In the genomic region with DNA sequence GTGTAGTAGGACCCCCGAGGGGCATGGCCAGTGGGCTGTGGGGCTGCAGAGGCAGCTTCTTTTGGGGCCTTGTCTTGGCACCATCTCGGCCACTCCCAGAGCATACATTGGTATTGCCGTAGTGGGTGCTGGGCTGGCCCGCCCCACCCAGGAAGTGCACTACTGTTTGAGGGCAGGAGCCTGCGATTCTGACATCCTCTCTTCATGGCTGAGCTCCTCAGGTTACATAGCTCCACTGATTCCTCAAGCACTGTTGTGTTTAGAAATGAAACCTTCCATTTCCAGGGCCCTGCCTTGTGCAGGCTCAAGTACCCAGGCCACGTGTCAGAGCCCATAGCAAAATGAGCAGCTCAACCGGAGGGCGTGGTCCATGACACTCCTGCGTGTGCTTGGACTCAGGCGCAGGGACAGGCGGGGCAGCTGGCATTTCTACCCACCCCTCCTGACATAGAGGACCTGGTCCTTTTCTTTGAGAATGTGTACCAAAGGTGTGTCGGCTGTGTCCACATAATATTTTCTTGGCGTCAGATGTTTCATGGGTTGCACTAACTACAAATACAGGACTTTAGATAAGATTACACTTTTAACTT, we compare ENCODE assay signal across 9 cellular contexts.
DNase-seq lines count a peak whose midpoint lies in the region; ATAC-seq and TF ChIP-seq lines count a peak whose summit lies in the region.
"Had no signal": no experiment of that assay in that cellular context is flagged by ENCODE, and none has a peak within 500 bp of the region (broad histone marks: within the 10 kb centered on the region; RNA-seq: fewer than 3 reads in every experiment).

No MANE protein-coding gene starts in this region.

- TF ChIP-seq CTCF in type B pancreatic cell (conservative IDR thresholded peaks at IDR 0.05) = no peak
- no peak for TF ChIP-seq CTCF in breast epithelium (IDR thresholded peaks at IDR 0.05)

- DNase-seq in Caki2 (ENCODE audit: low read depth) = peak; percentile 64
- DNase-seq in activated CD4-positive, alpha-beta T cell treated with anti-CD3 and anti-CD28 coated beads, Interleukin-2, amount 50 U/mL, for 1 hour = peak; percentile 64
- peak; percentile 60 for DNase-seq in iris pigment epithelial cell (ENCODE audit: low read depth)
- peak; percentile 54 for DNase-seq in type B pancreatic cell (ENCODE audit: extremely low spot score, unreplicated experiment)
- no peak for DNase-seq in breast epithelium (ENCODE audit: low spot score in 2 of 2)
- DNase-seq in pons (ENCODE audit: low spot score) = no peak

- H3K4me1 Mint-ChIP-seq in type B pancreatic cell (ENCODE audit: unreplicated experiment) = peaks cover 25% of the 10 kb centered on the region

- in situ Hi-C loops in Caki2 (cut with HindIII; ENCODE audit: low pct_unique_long_range_greater_than_20kb, low sequenced_read_pairs) = no loop called here

- no peaks in the 10 kb centered on the region for H3K36me3 ChIP-seq in breast epithelium

- peaks cover 5% of the 10 kb centered on the region for H3K36me3 Mint-ChIP-seq in type B pancreatic cell

- peak overlapping the region; percentile 41 for H3K4me3 Mint-ChIP-seq in type B pancreatic cell

- H3K27ac Mint-ChIP-seq in type B pancreatic cell = peak overlapping the region; percentile 85

- H3K9me3 ChIP-seq in breast epithelium = no peaks in the 10 kb centered on the region

- H3K4me1 ChIP-seq in breast epithelium = no peaks in the 10 kb centered on the region

- TF ChIP-seq POLR2A in breast epithelium (IDR thresholded peaks at IDR 0.05) = no peak

- no peak overlapping the region for H3K4me3 ChIP-seq in breast epithelium
- H3K4me3 ChIP-seq: dorsolateral prefrontal cortex had no signal

- no peaks in the 10 kb centered on the region for H3K27me3 Mint-ChIP-seq in type B pancreatic cell

- H3K27me3 ChIP-seq in breast epithelium = no peaks in the 10 kb centered on the region
- H3K27me3 ChIP-seq: dorsolateral prefrontal cortex had no signal

- H3K9me3 Mint-ChIP-seq in type B pancreatic cell = peaks cover 6% of the 10 kb centered on the region

- ATAC-seq in GM19468 (IDR thresholded peaks at IDR 0.05; ENCODE audit: extremely low read depth, unreplicated experiment) (peak; percentile 38), HG03565 (IDR thresholded peaks at IDR 0.05; ENCODE audit: unreplicated experiment) (peak; percentile 36)

- intact Hi-C loops in breast epithelium (cut with DNase I; ENCODE audit: low total_unique reads) = no loop called here

- H3K27ac ChIP-seq in breast epithelium = no peak overlapping the region
- H3K27ac ChIP-seq: dorsolateral prefrontal cortex had no signal

Comparison
In these comparisons a context has a peak if more than half of its experiments do, and no peak if none do; other contexts are left out.
1. DNase-seq: peak in Caki2 (single experiment), activated CD4-positive, alpha-beta T cell treated with anti-CD3 and anti-CD28 coated beads, Interleukin-2, amount 50 U/mL, for 1 hour (single experiment), iris pigment epithelial cell (single experiment) and type B pancreatic cell (single experiment); none in breast epithelium (0 of 2) and pons (single experiment).